ENCODE assay signal across 8 cellular contexts in the genomic region with DNA sequence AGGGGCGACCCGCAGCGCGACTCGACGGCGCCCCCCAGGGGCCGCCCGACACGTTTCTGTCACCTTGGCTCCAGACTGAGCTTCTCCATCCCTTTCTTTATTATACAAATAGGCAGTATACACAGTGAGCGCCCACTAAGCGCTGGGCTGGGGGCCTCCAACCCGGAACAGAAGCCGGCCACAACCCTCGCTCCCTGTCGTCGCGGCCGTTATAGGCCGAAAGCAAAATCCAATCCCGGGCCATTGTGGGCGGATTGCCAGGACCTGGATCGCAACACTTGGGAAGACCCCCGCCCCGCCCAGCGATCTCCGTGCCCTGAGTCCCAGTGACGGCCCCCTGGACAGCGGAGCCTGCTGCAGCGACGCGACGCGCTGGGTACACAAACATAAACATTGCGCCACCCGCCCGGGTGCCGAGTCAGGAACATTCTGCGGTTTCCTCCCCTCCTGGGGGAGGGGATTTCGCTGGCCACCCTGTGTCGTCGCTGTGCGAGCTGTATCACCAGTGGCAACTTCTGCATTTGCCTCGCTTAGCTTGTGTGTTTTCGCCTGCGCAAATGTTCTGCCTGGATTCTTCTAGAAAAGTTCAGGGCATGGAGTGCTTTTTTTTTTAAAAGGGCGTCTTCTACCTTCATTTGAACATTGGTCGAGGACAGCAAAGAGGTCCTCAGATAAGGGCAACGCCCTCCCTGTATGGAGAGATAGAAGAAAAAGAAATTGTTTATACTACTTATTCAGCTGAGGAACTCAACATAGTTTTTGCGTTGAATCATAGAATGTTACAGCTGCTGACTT. TPM values are rescaled to one million over a fixed set of nuclear protein-coding genes. Genes with fewer than 3 reads are reported as not detected.
A peak's percentile ranks its signal among the peaks of the same experiment; 100 is the strongest.
DNase-seq lines count a peak whose midpoint lies in the region; ATAC-seq, FAIRE-seq and TF ChIP-seq lines count a peak whose summit lies in the region.

No MANE protein-coding gene starts in this region.

- peak overlapping the region; percentile 92 for H3K27ac ChIP-seq in 22Rv1
- H3K27ac ChIP-seq in endodermal cell (ENCODE audit: low read depth, low read length), result peak overlapping the region; percentile 48

- H3K9me3 ChIP-seq in endodermal cell (ENCODE audit: control insufficient read depth, low read length), result no peaks in the 10 kb centered on the region

- no peak for FAIRE-seq in GM18507 (lab: Jason Lieb, UNC)

- peak; percentile 27 for ATAC-seq in HG03342 (IDR thresholded peaks at IDR 0.05; ENCODE audit: unreplicated experiment)

- DNase-seq in GM18507 (ENCODE audit: extremely low spot score, insufficient read length, low read depth) (peak; percentile 39), NOMO-1 treated with dmso at 0.1 percent for 144 hours (lab: John Stamatoyannopoulos, UW; ENCODE audit: unreplicated experiment) (peak; percentile 90), endodermal cell (peak; percentile 93), midbrain (lab: John Stamatoyannopoulos, UW) (peak; percentile 73)
- peak; percentile 66 for DNase-seq in activated CD8-positive, alpha-beta memory T cell treated with anti-CD3 and anti-CD28 coated beads, Interleukin-2, amount 50 U/mL, for 1 hour (ENCODE audit: extremely low read depth)
- DNase-seq in stimulated activated CD8-positive, alpha-beta memory T cell treated with anti-CD3 and anti-CD28 coated beads, Interleukin-15, amount 100 ng/mL, for 48 hours (ENCODE audit: low read depth in 2 of 2), result peak; percentile 63 to 69

- H3K27me3 Mint-ChIP-seq in endodermal cell (ENCODE audit: insufficient read depth), result peaks cover 22% of the 10 kb centered on the region

- whole genome bisulfite sequencing in endodermal cell (ENCODE audit: insufficient coverage in 1 of 2, insufficient read length in 1 of 2), 2 experiments, result 6 to 8% methylated on average over 26 to 50 of the region's 50 CpGs

- peak overlapping the region; percentile 88 for H3K9ac ChIP-seq in endodermal cell (ENCODE audit: extremely low read depth, low read length, poor library complexity, severe bottlenecking)

- peak overlapping the region; percentile 97 for H3K27ac Mint-ChIP-seq in endodermal cell

- H3K36me3 ChIP-seq in endodermal cell (ENCODE audit: control insufficient read depth, insufficient read depth, low read length), result peaks cover 22% of the 10 kb centered on the region

- no peaks in the 10 kb centered on the region for H3K9me3 Mint-ChIP-seq in endodermal cell

- peak overlapping the region; percentile 82 for H3K4me3 Mint-ChIP-seq in endodermal cell

- peaks cover 4% of the 10 kb centered on the region for H3K4me1 ChIP-seq in endodermal cell (ENCODE audit: control insufficient read depth, insufficient read depth, low read length)

- H3K4me3 ChIP-seq in endodermal cell (ENCODE audit: low read length), result peak overlapping the region; percentile 93

- peaks cover 20% of the 10 kb centered on the region for H3K36me3 Mint-ChIP-seq in endodermal cell (ENCODE audit: low read depth)

- H3K27me3 ChIP-seq in endodermal cell (ENCODE audit: control insufficient read depth, insufficient read depth, low read length, poor library complexity, severe bottlenecking), result no peaks in the 10 kb centered on the region

- peaks cover 17% of the 10 kb centered on the region for H3K4me1 Mint-ChIP-seq in endodermal cell

- TF ChIP-seq CTCF in 22Rv1 (IDR thresholded peaks at IDR 0.05) (peak; percentile 93), endodermal cell (conservative IDR thresholded peaks at IDR 0.05) (peak; percentile 96)

RNA-seq across cellular contexts. Expression of gene DUSP1, which starts 1.3 kb away (rescaled TPM):
- 10 to 100 TPM in 1 of 2 donors, 1 to 10 TPM in 1; 9.2 to 11.0 TPM for total RNA-seq in endodermal cell
- polyA plus RNA-seq in endodermal cell (2013, experiment 1 of 2), result 16.8 TPM
- 18.1 TPM for polyA plus RNA-seq in endodermal cell (2013, experiment 2 of 2)

Comparison
In these comparisons a context has a peak if more than half of its experiments do, and no peak if none do; other contexts are left out.
1. Peak in every context shown above with its lines: DNase-seq, ATAC-seq, H3K4me3 ChIP-seq and H3K27ac ChIP-seq.
2. DNase-seq: peak in every context shown above with its lines; median percentile 93 in endodermal cell; 90 in NOMO-1 treated with dmso at 0.1 percent for 144 hours; 73 in midbrain; 66 in activated CD8-positive, alpha-beta memory T cell treated with anti-CD3 and anti-CD28 coated beads, Interleukin-2, amount 50 U/mL, for 1 hour; 66 in stimulated activated CD8-positive, alpha-beta memory T cell treated with anti-CD3 and anti-CD28 coated beads, Interleukin-15, amount 100 ng/mL, for 48 hours; 39 in GM18507.